19 cellular contexts compared by ENCODE assay signal in the genomic region with DNA sequence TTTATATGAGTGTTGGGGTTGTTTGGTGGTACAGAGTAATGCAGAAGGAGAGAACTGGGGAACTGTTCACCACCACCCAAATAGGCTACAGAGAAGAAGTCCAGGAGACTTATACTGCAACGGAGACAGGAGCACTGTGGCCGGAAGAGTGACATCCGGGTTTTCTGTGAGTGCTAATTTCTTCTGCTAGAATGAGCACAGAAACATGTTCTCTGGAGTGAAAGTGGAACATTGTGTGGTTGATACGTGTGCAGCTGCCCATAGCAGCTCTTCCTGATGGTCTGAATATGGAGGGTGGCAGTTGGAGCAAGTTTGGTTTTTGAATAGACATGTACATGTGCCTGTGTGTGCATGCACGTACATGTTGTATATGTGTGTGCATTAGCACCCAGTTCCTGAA.
A peak's percentile ranks its signal among the peaks of the same experiment; 100 is the strongest.
DNase-seq lines count a peak whose midpoint lies in the region; ATAC-seq and TF ChIP-seq lines count a peak whose summit lies in the region.
"Had no signal": no experiment of that assay in that cellular context is flagged by ENCODE, and none has a peak within 500 bp of the region (broad histone marks: within the 10 kb centered on the region; RNA-seq: fewer than 3 reads in every experiment).

No MANE protein-coding gene starts in this region.

- DNase-seq in epithelial cell of esophagus (ENCODE audit: low read depth), result peak; percentile 28
- no peak for DNase-seq in activated gamma-delta T cell treated with Interleukin-2 at 50 U/mL for 16 hours
- DNase-seq in superior temporal gyrus (ENCODE audit: extremely low spot score), result no peak
- DNase-seq: ACHN; Caco-2; CD4-positive, alpha-beta T cell; GDM1; GOT3; H7; HFFc6; Kasumi-1; KG1 had no signal

- H3K4me1 ChIP-seq in OCI-LY3 (ENCODE audit: low read length), result no peaks in the 10 kb centered on the region
- H3K4me1 ChIP-seq: Caco-2 had no signal

- H3K27ac ChIP-seq in OCI-LY3 (ENCODE audit: low read length), result no peak overlapping the region
- H3K27ac ChIP-seq: C4-2B had no signal

- no peak for TF ChIP-seq CTCF in OCI-LY3 (IDR thresholded peaks at IDR 0.05; ENCODE audit: low read depth, low read length)
- no peak for TF ChIP-seq CTCF in epithelial cell of esophagus (IDR thresholded peaks at IDR 0.05; ENCODE audit: insufficient read depth, low read depth, low read length, missing control alignments)

- H3K9me3 ChIP-seq in OCI-LY3 (ENCODE audit: insufficient read depth, low read length), result no peaks in the 10 kb centered on the region
- H3K9me3 ChIP-seq: Caco-2 had no signal

- H3K27me3 ChIP-seq in OCI-LY3 (ENCODE audit: low read depth, low read length), result no peaks in the 10 kb centered on the region

- H2AFZ ChIP-seq in OCI-LY3 (ENCODE audit: low read depth, low read length), result no peak overlapping the region; the same call in 1 of the 2 replicates

- no peak overlapping the region for H3K4me3 ChIP-seq in OCI-LY3 (ENCODE audit: low read length)
- no peak overlapping the region for H3K4me3 ChIP-seq in epithelial cell of esophagus (ENCODE audit: low read length)

- H3K36me3 ChIP-seq in OCI-LY3 (replicated peaks; ENCODE audit: low read depth, low read length), result no peaks in the 10 kb centered on the region

- no peaks in the 10 kb centered on the region for H3K79me2 ChIP-seq in OCI-LY3 (ENCODE audit: low read length)

- ATAC-seq in GM18868 (IDR thresholded peaks at IDR 0.05; ENCODE audit: unreplicated experiment) (peak; percentile 80), HG03565 (IDR thresholded peaks at IDR 0.05; ENCODE audit: unreplicated experiment) (peak; percentile 71), HG02610 (IDR thresholded peaks at IDR 0.05; ENCODE audit: unreplicated experiment) (no peak), HG02981 (IDR thresholded peaks at IDR 0.05; ENCODE audit: unreplicated experiment) (no peak)
- ATAC-seq: HCT116 had no signal

- H3K9ac ChIP-seq in OCI-LY3 (ENCODE audit: low read length), result no peak overlapping the region

- peak overlapping the region; percentile 20; the same call in 1 of the 2 replicates for H3K4me2 ChIP-seq in OCI-LY3 (ENCODE audit: low read length)

- no peaks in the 10 kb centered on the region for H4K20me1 ChIP-seq in OCI-LY3 (ENCODE audit: insufficient read depth, low read length)

Comparison
In these comparisons a context has a peak if more than half of its experiments do, and no peak if none do; other contexts are left out.
1. ATAC-seq: peak in GM18868 (single experiment) and HG03565 (single experiment); none in HG02610 (single experiment) and HG02981 (single experiment).